Comparison of ENCODE assay signal across 13 cellular contexts in genomic region chr1:240562111-240562590, GRCh38. TPM values are rescaled to one million over a fixed set of nuclear protein-coding genes. Genes with fewer than 3 reads are reported as not detected.
DNase-seq lines count a peak whose midpoint lies in the region; ATAC-seq and TF ChIP-seq lines count a peak whose summit lies in the region.
"Had no signal": no experiment of that assay in that cellular context is flagged by ENCODE, and none has a peak within 500 bp of the region (broad histone marks: within the 10 kb centered on the region; RNA-seq: fewer than 3 reads in every experiment).

No MANE protein-coding gene starts in this region.

- no peaks in the 10 kb centered on the region for H3K36me3 ChIP-seq in WERI-Rb-1
- no peaks in the 10 kb centered on the region for H3K36me3 ChIP-seq in liver (ENCODE audit: control insufficient read depth in 4 of 4, insufficient read depth in 3 of 4, low read depth in 1 of 4, low read length in 3 of 4)
- H3K36me3 ChIP-seq: stomach had no signal

- H3K4me3 ChIP-seq in GM12864 (ENCODE audit: low read depth, low read length) (no peak overlapping the region), WERI-Rb-1 (ENCODE audit: low read depth, low read length) (peak overlapping the region; percentile 37), liver (ENCODE audit: low read depth in 1 of 3, low read length in 3 of 3) (peak overlapping the region in 2 of 3 donors; percentile 11 to 39)
- H3K4me3 ChIP-seq: SK-N-MC, stomach had no signal

- WGBS in liver: 32% methylated on average over 7 of the region's 7 CpGs

- H3K9me3 ChIP-seq in WERI-Rb-1 (ENCODE audit: severe bottlenecking): peaks cover 2% of the 10 kb centered on the region
- no peaks in the 10 kb centered on the region for H3K9me3 ChIP-seq in liver (ENCODE audit: control insufficient read depth in 4 of 4, low read length in 3 of 4)
- H3K9me3 ChIP-seq: stomach had no signal

- TF ChIP-seq RAD21 in liver (IDR thresholded peaks at IDR 0.05): peak; percentile 47 to 51

- H3K27me3 ChIP-seq in WERI-Rb-1 (ENCODE audit: insufficient read depth, low read depth, severe bottlenecking) (no peaks in the 10 kb centered on the region), liver (ENCODE audit: control insufficient read depth in 4 of 4, insufficient read depth in 4 of 4, low read length in 3 of 4) (no peaks in the 10 kb centered on the region)
- H3K27me3 ChIP-seq: stomach had no signal

- TF ChIP-seq CTCF in GM12864 (IDR thresholded peaks at IDR 0.05; ENCODE audit: low read depth, low read length, missing control alignments): no peak
- TF ChIP-seq CTCF in WERI-Rb-1 (IDR thresholded peaks at IDR 0.05; ENCODE audit: low read depth, low read length): no peak
- no peak for TF ChIP-seq CTCF in liver (IDR thresholded peaks at IDR 0.05; ENCODE audit: low read depth, low read length, missing input control)

- ATAC-seq in GM21723 (IDR thresholded peaks at IDR 0.05; ENCODE audit: unreplicated experiment): no peak

- H3K9ac ChIP-seq in liver (ENCODE audit: low read depth in 1 of 2, low read length in 2 of 2): peak overlapping the region; percentile 50 to 84

- H3K4me1 ChIP-seq in liver (ENCODE audit: control insufficient read depth in 4 of 4, insufficient read depth in 4 of 4, low read length in 3 of 4): peaks cover 0 to 14% (median 0%) of the 10 kb centered on the region in 4 donors
- H3K4me1 ChIP-seq: stomach had no signal

- DNase-seq in GM12864 (ENCODE audit: low read depth) (peak; percentile 15), NCI-H1092 treated with DMSO at 0.1 percent for 48 hours (lab: John Stamatoyannopoulos, UW) (peak; percentile 10), WERI-Rb-1 (peak; percentile 66), mucosa of gallbladder (ENCODE audit: low spot score) (no peak), NCI-H2227 treated with DMSO at 0.1 percent for 48 hours (lab: John Stamatoyannopoulos, UW) (no peak), DMS79 (lab: John Stamatoyannopoulos, UW) (no peak)
- DNase-seq: activated T-cell treated with anti-CD3 and anti-CD28 coated beads, Interleukin-2, amount 50 U/mL, for 1 hour; stomach had no signal

- H3K27ac ChIP-seq in WERI-Rb-1 (peak overlapping the region; percentile 64), liver (ENCODE audit: low read depth in 1 of 2, low read length in 2 of 2) (peak overlapping the region; percentile 58 to 95)
- H3K27ac ChIP-seq: SK-N-MC, stomach had no signal

TF ChIP-seq in liver, 16 proteins besides CTCF, POLR2A, EP300 and RAD21:
- peak; percentile 65 for TF ChIP-seq HNF4G (IDR thresholded peaks at IDR 0.05)
- peak; percentile 67 for TF ChIP-seq MAX (IDR thresholded peaks at IDR 0.05)
- TF ChIP-seq EGR1 (IDR thresholded peaks at IDR 0.05; ENCODE audit: low read depth in 2 of 2): no peak
- TF ChIP-seq TAF1 (conservative IDR thresholded peaks at IDR 0.05): peak; percentile 39
- TF ChIP-seq YY1 (IDR thresholded peaks at IDR 0.05): peak; percentile 82
- peak; percentile 76 for TF ChIP-seq ZBTB33 (IDR thresholded peaks at IDR 0.05)
- TF ChIP-seq ATF3 (IDR thresholded peaks at IDR 0.05): peak; percentile 93
- no peak for TF ChIP-seq NR2F2 (IDR thresholded peaks at IDR 0.05)
- TF ChIP-seq HNF4A (conservative IDR thresholded peaks at IDR 0.05): peak; percentile 91 to 96
- TF ChIP-seq RXRA (IDR thresholded peaks at IDR 0.05): peak; percentile 91 to 93
- peak; percentile 58 for TF ChIP-seq FOXA2 (IDR thresholded peaks at IDR 0.05)
- TF ChIP-seq FOXA1 (IDR thresholded peaks at IDR 0.05): peak; percentile 33
- TF ChIP-seq GABPA (IDR thresholded peaks at IDR 0.05 in 1 of 2, conservative IDR thresholded peaks at IDR 0.05 in 1 of 2): no peak
- TF ChIP-seq, protein P1, sequence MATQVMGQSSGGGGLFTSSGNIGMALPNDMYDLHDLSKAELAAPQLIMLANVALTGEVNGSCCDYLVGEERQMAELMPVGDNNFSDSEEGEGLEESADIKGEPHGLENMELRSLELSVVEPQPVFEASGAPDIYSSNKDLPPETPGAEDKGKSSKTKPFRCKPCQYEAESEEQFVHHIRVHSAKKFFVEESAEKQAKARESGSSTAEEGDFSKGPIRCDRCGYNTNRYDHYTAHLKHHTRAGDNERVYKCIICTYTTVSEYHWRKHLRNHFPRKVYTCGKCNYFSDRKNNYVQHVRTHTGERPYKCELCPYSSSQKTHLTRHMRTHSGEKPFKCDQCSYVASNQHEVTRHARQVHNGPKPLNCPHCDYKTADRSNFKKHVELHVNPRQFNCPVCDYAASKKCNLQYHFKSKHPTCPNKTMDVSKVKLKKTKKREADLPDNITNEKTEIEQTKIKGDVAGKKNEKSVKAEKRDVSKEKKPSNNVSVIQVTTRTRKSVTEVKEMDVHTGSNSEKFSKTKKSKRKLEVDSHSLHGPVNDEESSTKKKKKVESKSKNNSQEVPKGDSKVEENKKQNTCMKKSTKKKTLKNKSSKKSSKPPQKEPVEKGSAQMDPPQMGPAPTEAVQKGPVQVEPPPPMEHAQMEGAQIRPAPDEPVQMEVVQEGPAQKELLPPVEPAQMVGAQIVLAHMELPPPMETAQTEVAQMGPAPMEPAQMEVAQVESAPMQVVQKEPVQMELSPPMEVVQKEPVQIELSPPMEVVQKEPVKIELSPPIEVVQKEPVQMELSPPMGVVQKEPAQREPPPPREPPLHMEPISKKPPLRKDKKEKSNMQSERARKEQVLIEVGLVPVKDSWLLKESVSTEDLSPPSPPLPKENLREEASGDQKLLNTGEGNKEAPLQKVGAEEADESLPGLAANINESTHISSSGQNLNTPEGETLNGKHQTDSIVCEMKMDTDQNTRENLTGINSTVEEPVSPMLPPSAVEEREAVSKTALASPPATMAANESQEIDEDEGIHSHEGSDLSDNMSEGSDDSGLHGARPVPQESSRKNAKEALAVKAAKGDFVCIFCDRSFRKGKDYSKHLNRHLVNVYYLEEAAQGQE (IDR thresholded peaks at IDR 0.05): peak; percentile 66
- TF ChIP-seq SP1 (IDR thresholded peaks at IDR 0.05): peak; percentile 81
- peak; percentile 47 to 85 for TF ChIP-seq JUND (IDR thresholded peaks at IDR 0.05)

RNA-seq across cellular contexts. Expression of gene GREM2, which starts 49.8 kb away (rescaled TPM):
- 1 to 10 TPM in 1 of 2 donors, under 1 TPM in 1; 0.19 to 4.0 TPM for total RNA-seq in liver
- 10 to 100 TPM in 1 of 2 donors, 1 to 10 TPM in 1; 4.5 to 19.5 TPM for polyA plus RNA-seq in liver
- total RNA-seq in mucosa of gallbladder: 52.2 TPM
- total RNA-seq: endothelial cell of umbilical vein had no signal
- polyA plus RNA-seq: CD14-positive monocyte, endothelial cell of umbilical vein had no signal

Comparison
In these comparisons a context has a peak if more than half of its experiments do, and no peak if none do; other contexts are left out.
1. DNase-seq: peak in GM12864 (single experiment), NCI-H1092 treated with DMSO at 0.1 percent for 48 hours (single experiment) and WERI-Rb-1 (single experiment); none in mucosa of gallbladder (single experiment), NCI-H2227 treated with DMSO at 0.1 percent for 48 hours (single experiment) and DMS79 (single experiment).
2. RNA of gene GREM2, which starts 49.8 kb away (total RNA-seq): 52.2 TPM in mucosa of gallbladder (single experiment); 0.19 to 4.0 TPM in liver; every median in the first group is over 10 times any median in the second.